ENCODE assay signal across 1 cellular context in genomic region chr7:69659964-69660363, GRCh38.
TF ChIP-seq lines count a peak whose summit lies in the region.

No MANE protein-coding gene starts in this region.

TF ChIP-seq in HepG2, 621 proteins besides CTCF, POLR2A, EP300 and RAD21 (continued from another document):
- TF ChIP-seq ZNF280B (CRISPR knock-in tag; IDR thresholded peaks at IDR 0.05; ENCODE audit: borderline replicate concordance) (no peak), NR3C1 (CRISPR knock-in tag; IDR thresholded peaks at IDR 0.05) (no peak), ZNF44 (CRISPR knock-in tag; IDR thresholded peaks at IDR 0.05) (no peak), HMGXB4 (CRISPR knock-in tag; IDR thresholded peaks at IDR 0.05; ENCODE audit: borderline replicate concordance in 1 of 2, low read depth in 1 of 2) (no peak), ONECUT2 (CRISPR knock-in tag; IDR thresholded peaks at IDR 0.05) (no peak), HNF4A (CRISPR knock-in tag; IDR thresholded peaks at IDR 0.05) (no peak), DNMT3B (CRISPR knock-in tag; conservative IDR thresholded peaks at IDR 0.05) (no peak), NCOA2 (CRISPR knock-in tag; IDR thresholded peaks at IDR 0.05) (no peak), PRDM10 (CRISPR knock-in tag; IDR thresholded peaks at IDR 0.05; ENCODE audit: low read depth) (no peak)
